In genomic region chr22:23823331-23823791, GRCh38 we compare ENCODE assay signal across 18 cellular contexts. TPM values are rescaled to one million over a fixed set of nuclear protein-coding genes. Genes with fewer than 3 reads are reported as not detected.
DNase-seq lines count a peak whose midpoint lies in the region; ATAC-seq and TF ChIP-seq lines count a peak whose summit lies in the region.
"Had no signal": no experiment of that assay in that cellular context is flagged by ENCODE, and none has a peak within 500 bp of the region (broad histone marks: within the 10 kb centered on the region; RNA-seq: fewer than 3 reads in every experiment).

No MANE protein-coding gene starts in this region.

- no peak overlapping the region for H3K4ac ChIP-seq in trophoblast cell (ENCODE audit: low read depth, low read length)

- no peaks in the 10 kb centered on the region for H3K9me3 ChIP-seq in T-helper 17 cell (ENCODE audit: control insufficient read depth, low read length, poor library complexity, severe bottlenecking)
- H3K9me3 ChIP-seq in trophoblast cell (ENCODE audit: insufficient read depth, low read depth, low read length), result peaks cover 3% of the 10 kb centered on the region
- H3K9me3 ChIP-seq in upper lobe of left lung, result no peaks in the 10 kb centered on the region

- no peak overlapping the region for H2BK120ac ChIP-seq in trophoblast cell (ENCODE audit: insufficient read depth, low read length, poor library complexity)

- H3K27ac Mint-ChIP-seq in T-helper 17 cell, result peak overlapping the region; percentile 66

- H3K4me3 ChIP-seq in trophoblast cell (ENCODE audit: low read depth, low read length), result no peak overlapping the region
- no peak overlapping the region for H3K4me3 ChIP-seq in upper lobe of left lung

- H2AFZ ChIP-seq in trophoblast cell (ENCODE audit: insufficient read depth, low read length, poor library complexity), result no peak overlapping the region

- no peaks in the 10 kb centered on the region for H3K36me3 Mint-ChIP-seq in T-helper 17 cell (ENCODE audit: low read depth)

- H4K12ac ChIP-seq in trophoblast cell (ENCODE audit: low read depth, low read length), result no peak overlapping the region

- no peaks in the 10 kb centered on the region for H3K27me3 ChIP-seq in trophoblast cell (ENCODE audit: insufficient read depth, low read length)
- H3K27me3 ChIP-seq in upper lobe of left lung, result no peaks in the 10 kb centered on the region

- H3K27ac ChIP-seq in trophoblast cell (ENCODE audit: low read depth, low read length) (no peak overlapping the region), upper lobe of left lung (no peak overlapping the region)

- no peaks in the 10 kb centered on the region for H3K79me2 ChIP-seq in trophoblast cell (ENCODE audit: control insufficient read depth, insufficient read depth, low read length, poor library complexity)

- H2AK5ac ChIP-seq in trophoblast cell (ENCODE audit: low read length), result no peak overlapping the region

- no peak for TF ChIP-seq CTCF in upper lobe of left lung (IDR thresholded peaks at IDR 0.05)

- H3K36me3 ChIP-seq in trophoblast cell (ENCODE audit: control insufficient read depth in 1 of 2, insufficient read depth in 2 of 2, low read length in 2 of 2), result peaks cover 73 to 76% of the 10 kb centered on the region in 2 experiments
- peaks cover 17 to 98% (median 77%) of the 10 kb centered on the region in 4 donors for H3K36me3 ChIP-seq in upper lobe of left lung

- no peak overlapping the region for H3K4me3 Mint-ChIP-seq in T-helper 17 cell
- H3K4me3 Mint-ChIP-seq: activated T-cell treated with anti-CD3 and anti-CD28 coated beads, Interleukin-2, amount 50 U/mL, for 24 hours; CD4-positive, CD25-positive, alpha-beta regulatory T cell; memory B cell had no signal

- H3K23ac ChIP-seq in trophoblast cell (ENCODE audit: low read length), result no peak overlapping the region

- TF ChIP-seq POLR2A in upper lobe of left lung (IDR thresholded peaks at IDR 0.05), result no peak

- H3K79me1 ChIP-seq in trophoblast cell (ENCODE audit: low read length), result peaks cover 13% of the 10 kb centered on the region

- no peak overlapping the region for H2BK5ac ChIP-seq in trophoblast cell (ENCODE audit: low read depth, low read length, poor library complexity)

- H3K27me3 Mint-ChIP-seq in T-helper 17 cell, result no peaks in the 10 kb centered on the region
- H3K27me3 Mint-ChIP-seq: activated T-cell treated with anti-CD3 and anti-CD28 coated beads, Interleukin-2, amount 50 U/mL, for 24 hours; CD4-positive, CD25-positive, alpha-beta regulatory T cell; memory B cell had no signal

- ATAC-seq in T-helper 17 cell, result no peak
- peak; percentile 36 for ATAC-seq in Right ventricle myocardium superior (ENCODE audit: poor library complexity)
- no peak for ATAC-seq in upper lobe of left lung (ENCODE audit: low FRiP score in 2 of 2)
- ATAC-seq: PC-3 had no signal

- H2BK12ac ChIP-seq in trophoblast cell (ENCODE audit: low read length), result no peak overlapping the region

- no peak overlapping the region for H3K18ac ChIP-seq in trophoblast cell (ENCODE audit: low read length)

- H3K4me1 ChIP-seq in trophoblast cell (ENCODE audit: control insufficient read depth in 1 of 2, insufficient read depth in 2 of 2, low read length in 2 of 2), result peaks cover 14% of the 10 kb centered on the region in 2 experiments
- H3K4me1 ChIP-seq in upper lobe of left lung, result no peaks in the 10 kb centered on the region

- no peak overlapping the region for H4K8ac ChIP-seq in trophoblast cell (ENCODE audit: low read depth, low read length)

- no peak for TF ChIP-seq EP300 in upper lobe of left lung (IDR thresholded peaks at IDR 0.05)

- H3K4me1 Mint-ChIP-seq in T-helper 17 cell, result peaks cover 6% of the 10 kb centered on the region

- no peak overlapping the region for H3K9ac ChIP-seq in trophoblast cell (ENCODE audit: low read length)

- no CpG with 5 or more reads among the region's 14 CpGs for WGBS in trophoblast cell (ENCODE audit: extremely low coverage, insufficient coverage, insufficient read length)
- WGBS in upper lobe of left lung, 2 donors, result 88 to 96% methylated on average over 11 to 14 of the region's 14 CpGs

- H3K4me2 ChIP-seq in trophoblast cell (ENCODE audit: low read length), result no peak overlapping the region

- H3K14ac ChIP-seq in trophoblast cell (ENCODE audit: low read length), result no peak overlapping the region

- intact Hi-C loops in Right ventricle myocardium superior (cut with DNase I), result no loop called here

- H4K91ac ChIP-seq in trophoblast cell (ENCODE audit: low read depth, low read length), result no peak overlapping the region

- peak; percentile 66 for DNase-seq in EH (ENCODE audit: low read depth)
- DNase-seq in T-helper 17 cell, result no peak
- DNase-seq in Right ventricle myocardium superior, result peak; percentile 47
- peak; percentile 93 to 95 for DNase-seq in trophoblast cell
- DNase-seq in upper lobe of left lung, result no peak
- DNase-seq in stimulated activated CD4-positive, alpha-beta T cell treated with anti-CD3 and anti-CD28 coated beads, Interleukin-1b, Interleukin-23, amount 100 ng/mL, for 48 hours, result no peak
- no peak for DNase-seq in anterior cingulate cortex (lab: John Stamatoyannopoulos, UW)
- DNase-seq: activated T-cell treated with anti-CD3 and anti-CD28 coated beads, Interleukin-2, amount 50 U/mL, for 24 hours; CD4-positive, CD25-positive, alpha-beta regulatory T cell; DMS79 treated with DMSO at 0.1 percent for 48 hours; effector memory CD4-positive, alpha-beta T cell; foreskin melanocyte; NCI-H187 treated with DMSO at 0.1 percent for 48 hours; NCI-H510A treated with DMSO at 0.1 percent for 48 hours; nucleus accumbens; PC-3; small intestine had no signal

RNA-seq across cellular contexts. Expression of gene DERL3, which starts 15.4 kb away (rescaled TPM):
- total RNA-seq in T-helper 17 cell (1 to 10 TPM; 2.7 to 3.6 TPM), Right ventricle myocardium superior (2.8 TPM), upper lobe of left lung (10 to 100 TPM in 2 of 6 donors, 1 to 10 TPM in 4; 1.9 to 14.8 (median 5.5) TPM)
- polyA plus RNA-seq in trophoblast cell (2013), result 1.1 and 1.7 TPM in 2 replicates
- total RNA-seq: PC-3 had no signal

RNA-seq across cellular contexts. Expression of gene SLC2A11, which starts 34.3 kb away (rescaled TPM):
- 10 to 100 TPM in 1 of 2 donors, 1 to 10 TPM in 1; 9.8 to 11.9 TPM for total RNA-seq in T-helper 17 cell
- 19.8 TPM for total RNA-seq in Right ventricle myocardium superior
- polyA plus RNA-seq in trophoblast cell (2013), result 13.0 and 13.3 TPM in 2 replicates
- total RNA-seq in upper lobe of left lung, result 10 to 100 TPM in 5 of 6 donors, 1 to 10 TPM in 1; 9.9 to 31.4 (median 16.5) TPM

RNA-seq across cellular contexts. Expression of gene SMARCB1, which starts 36.6 kb away (rescaled TPM):
- 10 to 100 TPM; 45.0 to 53.6 TPM for total RNA-seq in T-helper 17 cell
- total RNA-seq in Right ventricle myocardium superior, result 46.6 TPM
- 69.1 and 71.9 TPM in 2 replicates for polyA plus RNA-seq in trophoblast cell (2013)
- total RNA-seq in upper lobe of left lung, result 10 to 100 TPM; 42.8 to 72.8 (median 57.1) TPM

RNA-seq across cellular contexts. Expression of gene MMP11, which starts 50.7 kb away (rescaled TPM):
- total RNA-seq in T-helper 17 cell, result 1 to 10 TPM in 1 of 2 donors, under 1 TPM in 1; 0.76 to 1.2 TPM
- 25.3 TPM for total RNA-seq in Right ventricle myocardium superior
- polyA plus RNA-seq in trophoblast cell (2013), result 3.2 and 3.6 TPM in 2 replicates
- total RNA-seq in upper lobe of left lung, result 1 to 10 TPM in 2 of 6 donors, under 1 TPM in 1, not detected in 3; 0.57 to 7.7 (median 2.9) TPM

RNA-seq across cellular contexts. Expression of gene CHCHD10, which starts 55.6 kb away (rescaled TPM):
- total RNA-seq in T-helper 17 cell, result 10 to 100 TPM; 31.6 to 44.0 TPM
- total RNA-seq in Right ventricle myocardium superior, result 1,600 TPM
- polyA plus RNA-seq in trophoblast cell (2013), result 50.2 and 52.6 TPM in 2 replicates
- total RNA-seq in upper lobe of left lung, result 100 to 1,000 TPM in 1 of 6 donors, 10 to 100 TPM in 4, 1 to 10 TPM in 1; 9.1 to 130 (median 39.0) TPM

Comparison
In these comparisons a context has a peak if more than half of its experiments do, and no peak if none do; other contexts are left out.
1. DNase-seq: peak in EH (single experiment), Right ventricle myocardium superior (single experiment) and trophoblast cell (2 of 2); none in T-helper 17 cell (0 of 3), upper lobe of left lung (0 of 2), stimulated activated CD4-positive, alpha-beta T cell treated with anti-CD3 and anti-CD28 coated beads, Interleukin-1b, Interleukin-23, amount 100 ng/mL, for 48 hours (single experiment) and anterior cingulate cortex (0 of 58).